Comparison of ENCODE assay signal across 17 cellular contexts in genomic region chr11:1305558-1306056, GRCh38. TPM values are rescaled to one million over a fixed set of nuclear protein-coding genes. Genes with fewer than 3 reads are reported as not detected.
DNase-seq lines count a peak whose midpoint lies in the region; ATAC-seq and TF ChIP-seq lines count a peak whose summit lies in the region.
"Had no signal": no experiment of that assay in that cellular context is flagged by ENCODE, and none has a peak within 500 bp of the region (broad histone marks: within the 10 kb centered on the region; RNA-seq: fewer than 3 reads in every experiment).

No MANE protein-coding gene starts in this region.

- peaks cover 65 to 93% (median 89%) of the 10 kb centered on the region in 4 donors for H3K4me1 ChIP-seq in esophagus muscularis mucosa
- H3K4me1 ChIP-seq in neural progenitor cell = peaks cover 9% of the 10 kb centered on the region
- H3K4me1 ChIP-seq in vagina = peaks cover 89% of the 10 kb centered on the region
- H3K4me1 ChIP-seq in foreskin keratinocyte = peaks cover 22% of the 10 kb centered on the region
- peaks cover 82% of the 10 kb centered on the region for H3K4me1 ChIP-seq in lower lobe of right lung

- peaks cover 36% of the 10 kb centered on the region for H4K20me1 ChIP-seq in neural progenitor cell (ENCODE audit: low read depth)

- 80% methylated on average over 16 of the region's 24 CpGs for WGBS in esophagus muscularis mucosa

- H3K27me3 ChIP-seq in esophagus muscularis mucosa (no peaks in the 10 kb centered on the region), neural progenitor cell (no peaks in the 10 kb centered on the region), vagina (no peaks in the 10 kb centered on the region), foreskin keratinocyte (no peaks in the 10 kb centered on the region), lower lobe of right lung (ENCODE audit: low read depth) (no peaks in the 10 kb centered on the region)
- H3K27me3 ChIP-seq: transverse colon had no signal

- TF ChIP-seq EP300 in esophagus muscularis mucosa (IDR thresholded peaks at IDR 0.05) = no peak

- no peaks in the 10 kb centered on the region for H3K9me3 ChIP-seq in esophagus muscularis mucosa
- H3K9me3 ChIP-seq in neural progenitor cell (ENCODE audit: low read depth) = no peaks in the 10 kb centered on the region
- H3K9me3 ChIP-seq in vagina = no peaks in the 10 kb centered on the region
- H3K9me3 ChIP-seq in lower lobe of right lung = no peaks in the 10 kb centered on the region
- H3K9me3 ChIP-seq: transverse colon had no signal

- intact Hi-C loops in esophagus muscularis mucosa (cut with DNase I) (loop anchor here (5.0 kb wide), 1 partner anchor 43 kb away; no protein-coding TSS in a partner anchor), vagina (cut with DNase I) (loop anchor here (10.0 kb wide), 1 partner anchor 209 kb away; no protein-coding TSS in a partner anchor), lower lobe of right lung (cut with DNase I) (no loop called here)

- no peak for TF ChIP-seq POLR2A in esophagus muscularis mucosa (IDR thresholded peaks at IDR 0.05; ENCODE audit: low read depth)
- no peak for TF ChIP-seq POLR2A in vagina (IDR thresholded peaks at IDR 0.05)

- H3K36me3 ChIP-seq in esophagus muscularis mucosa (peaks cover 0 to 16% (median 11%) of the 10 kb centered on the region in 4 donors), neural progenitor cell (no peaks in the 10 kb centered on the region), vagina (peaks cover 0 to 7% of the 10 kb centered on the region in 2 donors), lower lobe of right lung (peaks cover 24% of the 10 kb centered on the region)
- H3K36me3 ChIP-seq: transverse colon had no signal

- ATAC-seq in HG03039 (IDR thresholded peaks at IDR 0.05; ENCODE audit: unreplicated experiment) = no peak
- no peak for ATAC-seq in foreskin keratinocyte
- ATAC-seq in lower lobe of right lung = no peak
- ATAC-seq: GM12878 had no signal

- H3K36me3 Mint-ChIP-seq in neural progenitor cell = no peaks in the 10 kb centered on the region

- H3F3A ChIP-seq in neural progenitor cell (ENCODE audit: low read depth) = peaks cover 9% of the 10 kb centered on the region

- peaks cover 41% of the 10 kb centered on the region for H3K79me2 ChIP-seq in neural progenitor cell (ENCODE audit: low read depth)

- H3K9me3 Mint-ChIP-seq in neural progenitor cell = no peaks in the 10 kb centered on the region
- H3K9me3 Mint-ChIP-seq: CD8-positive, alpha-beta memory T cell had no signal

- peaks cover 2% of the 10 kb centered on the region for H3K27me3 Mint-ChIP-seq in neural progenitor cell (ENCODE audit: insufficient read depth, low read depth)
- H3K27me3 Mint-ChIP-seq: CD8-positive, alpha-beta memory T cell had no signal

- H3K4me3 Mint-ChIP-seq in neural progenitor cell = no peak overlapping the region

- H3K4me2 ChIP-seq in neural progenitor cell = no peak overlapping the region
- H3K4me2 ChIP-seq: PC-9 had no signal

- TF ChIP-seq CTCF in esophagus muscularis mucosa (IDR thresholded peaks at IDR 0.05) (no peak), neural progenitor cell (IDR thresholded peaks at IDR 0.05) (no peak), vagina (IDR thresholded peaks at IDR 0.05) (no peak), foreskin keratinocyte (conservative IDR thresholded peaks at IDR 0.05) (no peak), lower lobe of right lung (IDR thresholded peaks at IDR 0.05) (no peak)

- no peak overlapping the region for H2AFZ ChIP-seq in neural progenitor cell (replicated peaks)
- H2AFZ ChIP-seq: PC-9 had no signal

- peak overlapping the region; percentile 36 for H3K9ac ChIP-seq in neural progenitor cell

- H3K27ac ChIP-seq in esophagus muscularis mucosa (replicated peaks in 1 of 4) (peak overlapping the region in 3 of 4 donors; percentile 72 to 95 (median 78)), neural progenitor cell (no peak overlapping the region), vagina (no peak overlapping the region), foreskin keratinocyte (no peak overlapping the region), lower lobe of right lung (no peak overlapping the region)
- H3K27ac ChIP-seq: PC-9 had no signal

- no peak overlapping the region for H3K27ac Mint-ChIP-seq in neural progenitor cell

- peak; percentile 40 for DNase-seq in activated CD8-positive, alpha-beta memory T cell treated with anti-CD3 and anti-CD28 coated beads, Interleukin-2, amount 50 U/mL, for 48 hours
- no peak for DNase-seq in activated CD8-positive, alpha-beta memory T cell treated with anti-CD3 and anti-CD28 coated beads, Interleukin-2, amount 50 U/mL, for 4 hours
- DNase-seq in esophagus muscularis mucosa (ENCODE audit: extremely low spot score) = no peak
- no peak for DNase-seq in neural progenitor cell (ENCODE audit: low spot score)
- DNase-seq in vagina (ENCODE audit: extremely low spot score in 2 of 2) = peak; percentile 77 to 91
- no peak for DNase-seq in foreskin keratinocyte
- no peak for DNase-seq in lower lobe of right lung
- DNase-seq: activated naive CD4-positive, alpha-beta T cell treated with Interleukin-2 at 50 U/mL for 16 hours; CD8-positive, alpha-beta memory T cell; cortex of kidney; NCI-H1048; NCI-H526 treated with DMSO at 0.1 percent for 48 hours; PC-9; stimulated activated CD4-positive, alpha-beta T cell treated with anti-CD3 and anti-CD28 coated beads, Interleukin-2, amount 100 ng/mL, for 24 hours; transverse colon had no signal

- peaks cover 28% of the 10 kb centered on the region for H3K4me1 Mint-ChIP-seq in neural progenitor cell

- H3K4me3 ChIP-seq in esophagus muscularis mucosa (no peak overlapping the region), neural progenitor cell (no peak overlapping the region), vagina (no peak overlapping the region), lower lobe of right lung (no peak overlapping the region)
- H3K4me3 ChIP-seq: GM12878, PC-9, transverse colon had no signal

RNA-seq across cellular contexts. Expression of gene TOLLIP, which starts 3.8 kb away (rescaled TPM):
- total RNA-seq in esophagus muscularis mucosa = 10 to 100 TPM; 33.2 to 71.6 (median 58.6) TPM
- 8.5 and 17.5 TPM in 2 replicates for total RNA-seq in neural progenitor cell (ENCODE audit: low replicate concordance)
- 52.5 TPM for total RNA-seq in vagina
- 34.2 and 37.3 TPM in 2 replicates for total RNA-seq in foreskin keratinocyte
- polyA plus RNA-seq in foreskin keratinocyte = 44.5 and 52.5 TPM in 2 replicates
- 68.4 TPM for total RNA-seq in lower lobe of right lung

Comparison
In these comparisons a context has a peak if more than half of its experiments do, and no peak if none do; other contexts are left out.
1. DNase-seq: peak in activated CD8-positive, alpha-beta memory T cell treated with anti-CD3 and anti-CD28 coated beads, Interleukin-2, amount 50 U/mL, for 48 hours (single experiment) and vagina (2 of 2); none in activated CD8-positive, alpha-beta memory T cell treated with anti-CD3 and anti-CD28 coated beads, Interleukin-2, amount 50 U/mL, for 4 hours (single experiment), esophagus muscularis mucosa (single experiment), neural progenitor cell (single experiment), foreskin keratinocyte (0 of 2) and lower lobe of right lung (single experiment).
2. H3K27ac ChIP-seq: peak in esophagus muscularis mucosa (3 of 4); none in neural progenitor cell (single experiment), vagina (single experiment), foreskin keratinocyte (single experiment) and lower lobe of right lung (single experiment).